23 cellular contexts compared by ENCODE assay signal in the genomic region with DNA sequence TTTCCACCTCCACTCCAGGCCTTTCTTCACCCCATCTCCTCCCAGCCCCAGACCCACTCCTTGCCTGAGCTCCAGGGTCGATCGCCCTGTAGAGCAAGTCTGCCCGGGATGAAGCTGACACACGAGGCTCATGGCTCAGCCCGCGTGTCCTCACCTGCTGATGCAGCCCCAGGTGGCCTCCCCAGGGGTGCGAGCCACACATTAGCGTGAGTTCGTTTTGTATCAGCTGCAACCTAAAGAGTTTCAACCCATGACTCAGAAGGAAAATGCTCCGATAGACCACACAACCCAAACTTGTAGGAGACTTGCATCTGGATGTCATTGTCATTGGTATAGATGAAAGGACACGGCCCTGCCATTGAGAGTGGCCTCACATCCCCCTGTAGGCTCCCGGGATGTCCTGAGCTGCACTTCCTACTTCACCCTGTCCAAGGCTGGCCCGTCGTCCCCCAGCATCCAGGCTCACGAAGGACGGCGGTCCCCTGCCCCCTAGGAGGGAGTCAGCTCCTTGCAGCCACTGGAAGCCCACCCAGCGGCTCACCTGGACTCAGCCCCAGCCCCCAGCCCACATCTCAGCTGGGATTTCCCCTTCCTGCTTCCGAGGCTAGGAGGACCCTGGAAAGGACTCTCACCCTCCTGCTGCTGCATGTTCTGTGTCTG.
DNase-seq lines count a peak whose midpoint lies in the region; ATAC-seq and TF ChIP-seq lines count a peak whose summit lies in the region.
"Had no signal": no experiment of that assay in that cellular context is flagged by ENCODE, and none has a peak within 500 bp of the region (broad histone marks: within the 10 kb centered on the region; RNA-seq: fewer than 3 reads in every experiment).

No MANE protein-coding gene starts in this region.

- peaks cover 0 to 20% (median 0%) of the 10 kb centered on the region in 4 donors for H3K27me3 ChIP-seq in esophagus muscularis mucosa
- H3K27me3 ChIP-seq in SK-N-SH (ENCODE audit: insufficient read depth), result peaks cover 18% of the 10 kb centered on the region
- H3K27me3 ChIP-seq: MG63, SJSA1 had no signal

- H3K36me3 ChIP-seq in esophagus muscularis mucosa (no peaks in the 10 kb centered on the region), SK-N-SH (replicated peaks in 1 of 2; ENCODE audit: control insufficient read depth in 1 of 2, insufficient read depth in 2 of 2, low read length in 1 of 2) (no peaks in the 10 kb centered on the region)
- H3K36me3 ChIP-seq: MG63, SJSA1 had no signal

- no peaks in the 10 kb centered on the region for H3K9me3 Mint-ChIP-seq in activated CD4-positive, alpha-beta T cell treated with anti-CD3 and anti-CD28 coated beads, Interleukin-2, amount 10 ng/mL, durations not matched to agents 24 days and 14 days
- H3K9me3 Mint-ChIP-seq: IgD-negative memory B cell had no signal

- TF ChIP-seq EP300 in esophagus muscularis mucosa (IDR thresholded peaks at IDR 0.05) (no peak), SK-N-SH (IDR thresholded peaks at IDR 0.05; ENCODE audit: borderline replicate concordance in 1 of 2, low read depth in 1 of 2, low read length in 1 of 2) (no peak)

- no peak overlapping the region for H3K27ac ChIP-seq in esophagus muscularis mucosa (replicated peaks in 1 of 4)
- no peak overlapping the region for H3K27ac ChIP-seq in SK-N-SH (ENCODE audit: low read depth in 2 of 2, low read length in 1 of 2)
- H3K27ac ChIP-seq: SJSA1 had no signal

- TF ChIP-seq CTCF in GM12865 (IDR thresholded peaks at IDR 0.05; ENCODE audit: insufficient read depth, low read depth, low read length, missing control alignments) (no peak), esophagus muscularis mucosa (IDR thresholded peaks at IDR 0.05) (no peak), SK-N-SH (IDR thresholded peaks at IDR 0.05) (no peak)

- H3K36me3 Mint-ChIP-seq in activated CD4-positive, alpha-beta T cell treated with anti-CD3 and anti-CD28 coated beads, Interleukin-2, amount 10 ng/mL, durations not matched to agents 24 days and 14 days (ENCODE audit: low read depth), result no peaks in the 10 kb centered on the region
- H3K36me3 Mint-ChIP-seq: CD4-positive, CD25-positive, alpha-beta regulatory T cell; IgD-negative memory B cell had no signal

- no peaks in the 10 kb centered on the region for H3K4me1 ChIP-seq in esophagus muscularis mucosa
- no peaks in the 10 kb centered on the region for H3K4me1 ChIP-seq in SK-N-SH (ENCODE audit: control insufficient read depth in 1 of 2, insufficient read depth in 2 of 2, low read depth in 1 of 2, low read length in 1 of 2)

- WGBS in esophagus muscularis mucosa, result 86% methylated on average over 14 of the region's 19 CpGs
- WGBS in SK-N-SH (ENCODE audit: low lambda C conversion rate), result 47% methylated on average over 15 of the region's 19 CpGs

- H2AFZ ChIP-seq in SK-N-SH (ENCODE audit: low read depth), result no peak overlapping the region

- no peaks in the 10 kb centered on the region for H3K9me3 ChIP-seq in esophagus muscularis mucosa
- no peaks in the 10 kb centered on the region for H3K9me3 ChIP-seq in SK-N-SH
- H3K9me3 ChIP-seq: MG63, SJSA1 had no signal

- POLR2A ChIA-PET in SK-N-SH (lab: Yijun Ruan, JAX), result no interaction called here

- H3K9ac ChIP-seq in SK-N-SH, result no peak overlapping the region

- CTCF ChIA-PET in SK-N-SH (lab: Yijun Ruan, JAX), result interaction anchor here (1.5 to 2.0 kb wide), 2 partner anchors 158 to 177 kb away, joined by 4 to 5 read pairs; no protein-coding TSS in a partner anchor

- intact Hi-C loops in activated CD4-positive, alpha-beta T cell treated with anti-CD3 and anti-CD28 coated beads, Interleukin-2, amount 10 ng/mL, durations not matched to agents 24 days and 14 days (cut with micrococcal nuclease), result no loop called here
- intact Hi-C loops in esophagus muscularis mucosa (cut with DNase I), result no loop called here

- no peaks in the 10 kb centered on the region for H4K20me1 ChIP-seq in SK-N-SH (ENCODE audit: insufficient read depth)

- H3K4me3 ChIP-seq in GM12865 (ENCODE audit: low read depth, low read length) (no peak overlapping the region), esophagus muscularis mucosa (no peak overlapping the region), SK-N-SH (ENCODE audit: low read depth in 2 of 2, low read length in 1 of 2) (no peak overlapping the region)
- H3K4me3 ChIP-seq: MG63, SJSA1 had no signal

- H3K27me3 Mint-ChIP-seq in activated CD4-positive, alpha-beta T cell treated with anti-CD3 and anti-CD28 coated beads, Interleukin-2, amount 10 ng/mL, durations not matched to agents 24 days and 14 days, result peaks cover 14% of the 10 kb centered on the region

- ATAC-seq in HG03565 (IDR thresholded peaks at IDR 0.05; ENCODE audit: unreplicated experiment) (peak; percentile 34), GM19023 (IDR thresholded peaks at IDR 0.05; ENCODE audit: unreplicated experiment) (no peak)

- no peak overlapping the region for H3K4me2 ChIP-seq in SK-N-SH

- TF ChIP-seq POLR2A in esophagus muscularis mucosa (IDR thresholded peaks at IDR 0.05; ENCODE audit: low read depth), result no peak

- no peak overlapping the region for H3K4me3 Mint-ChIP-seq in activated CD4-positive, alpha-beta T cell treated with anti-CD3 and anti-CD28 coated beads, Interleukin-2, amount 10 ng/mL, durations not matched to agents 24 days and 14 days
- H3K4me3 Mint-ChIP-seq: B cell; CD4-positive, CD25-positive, alpha-beta regulatory T cell; IgD-negative memory B cell had no signal

- peak; percentile 48 for DNase-seq in activated CD4-positive, alpha-beta T cell treated with anti-CD3 and anti-CD28 coated beads, Interleukin-2, amount 10 ng/mL, durations not matched to agents 24 days and 14 days
- DNase-seq in activated CD4-positive, alpha-beta T cell treated with anti-CD3 and anti-CD28 coated beads, Interleukin-2, amount 50 U/mL, for 48 hours, result no peak
- DNase-seq in GM12865 (ENCODE audit: low read depth) (peak; percentile 80), esophagus muscularis mucosa (ENCODE audit: extremely low spot score) (peak; percentile 77), SK-N-SH (no peak), RKO (ENCODE audit: low spot score) (no peak)
- DNase-seq: CD4-positive, CD25-positive, alpha-beta regulatory T cell; COR-L47; DMS 273 treated with DMSO at 0.1 percent for 48 hours; GDM1; Karpas-422; MG63; NCI-H1092 treated with DMSO at 0.1 percent for 48 hours; NCI-H1694; NCI-H2081 treated with DMSO at 0.1 percent for 48 hours; NCI-H510A treated with DMSO at 0.1 percent for 48 hours; NCI-H774; PC-3 had no signal

- no peak for TF ChIP-seq RAD21 in SK-N-SH (IDR thresholded peaks at IDR 0.05; ENCODE audit: low read length)

- no peaks in the 10 kb centered on the region for H3F3A ChIP-seq in SK-N-SH (replicated peaks; ENCODE audit: insufficient read depth)

- H3K79me2 ChIP-seq in SK-N-SH (ENCODE audit: insufficient read depth), result no peaks in the 10 kb centered on the region

- no peak overlapping the region for H3K27ac Mint-ChIP-seq in activated CD4-positive, alpha-beta T cell treated with anti-CD3 and anti-CD28 coated beads, Interleukin-2, amount 10 ng/mL, durations not matched to agents 24 days and 14 days
- H3K27ac Mint-ChIP-seq: B cell, IgD-negative memory B cell had no signal

- H3K9me2 ChIP-seq in SK-N-SH, result no peaks in the 10 kb centered on the region

- no peaks in the 10 kb centered on the region for H3K4me1 Mint-ChIP-seq in activated CD4-positive, alpha-beta T cell treated with anti-CD3 and anti-CD28 coated beads, Interleukin-2, amount 10 ng/mL, durations not matched to agents 24 days and 14 days
- H3K4me1 Mint-ChIP-seq: B cell; CD4-positive, CD25-positive, alpha-beta regulatory T cell; IgD-negative memory B cell had no signal

TF ChIP-seq in SK-N-SH, 30 proteins besides CTCF, POLR2A, EP300 and RAD21:
- TF ChIP-seq, protein P1, sequence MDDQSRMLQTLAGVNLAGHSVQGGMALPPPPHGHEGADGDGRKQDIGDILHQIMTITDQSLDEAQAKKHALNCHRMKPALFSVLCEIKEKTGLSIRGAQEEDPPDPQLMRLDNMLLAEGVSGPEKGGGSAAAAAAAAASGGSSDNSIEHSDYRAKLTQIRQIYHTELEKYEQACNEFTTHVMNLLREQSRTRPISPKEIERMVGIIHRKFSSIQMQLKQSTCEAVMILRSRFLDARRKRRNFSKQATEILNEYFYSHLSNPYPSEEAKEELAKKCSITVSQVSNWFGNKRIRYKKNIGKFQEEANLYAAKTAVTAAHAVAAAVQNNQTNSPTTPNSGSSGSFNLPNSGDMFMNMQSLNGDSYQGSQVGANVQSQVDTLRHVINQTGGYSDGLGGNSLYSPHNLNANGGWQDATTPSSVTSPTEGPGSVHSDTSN (IDR thresholded peaks at IDR 0.05), result no peak
- TF ChIP-seq, protein P2, sequence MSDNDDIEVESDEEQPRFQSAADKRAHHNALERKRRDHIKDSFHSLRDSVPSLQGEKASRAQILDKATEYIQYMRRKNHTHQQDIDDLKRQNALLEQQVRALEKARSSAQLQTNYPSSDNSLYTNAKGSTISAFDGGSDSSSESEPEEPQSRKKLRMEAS (IDR thresholded peaks at IDR 0.05; ENCODE audit: low read depth), result no peak
- TF ChIP-seq IRF3 (IDR thresholded peaks at IDR 0.05; ENCODE audit: low read depth, low read length), result no peak
TF ChIP-seq in SK-N-SH: peak in this region for 0.

Comparison
In these comparisons a context has a peak if more than half of its experiments do, and no peak if none do; other contexts are left out.
1. DNase-seq: peak in activated CD4-positive, alpha-beta T cell treated with anti-CD3 and anti-CD28 coated beads, Interleukin-2, amount 10 ng/mL, durations not matched to agents 24 days and 14 days (single experiment), GM12865 (single experiment) and esophagus muscularis mucosa (single experiment); none in activated CD4-positive, alpha-beta T cell treated with anti-CD3 and anti-CD28 coated beads, Interleukin-2, amount 50 U/mL, for 48 hours (0 of 2), SK-N-SH (single experiment) and RKO (single experiment).